ENCODE assay signal across 1 cellular context in genomic region chr2:227817940-227818568, GRCh38.
TF ChIP-seq lines count a peak whose summit lies in the region.

No MANE protein-coding gene starts in this region.

TF ChIP-seq in HepG2, 621 proteins besides CTCF, POLR2A, EP300 and RAD21 (continued from another document):
- TF ChIP-seq ZNF646 (CRISPR knock-in tag; IDR thresholded peaks at IDR 0.05) (no peak; the same call in 1 of the 2 replicates), ZNF782 (CRISPR knock-in tag; IDR thresholded peaks at IDR 0.05; ENCODE audit: borderline replicate concordance) (no peak), DNMT3B (CRISPR knock-in tag; conservative IDR thresholded peaks at IDR 0.05) (0 out of 2 replicates have a peak, but pooled peaks have one; percentile 35), ZNF225 (CRISPR knock-in tag; IDR thresholded peaks at IDR 0.05) (no peak), PHB2 (IDR thresholded peaks at IDR 0.05; ENCODE audit: partially characterized antibody) (no peak), GMEB2 (CRISPR knock-in tag; IDR thresholded peaks at IDR 0.05; ENCODE audit: low read depth) (0 out of 2 replicates have a peak, but pooled peaks have one; percentile 8), ZNF766 (CRISPR knock-in tag; IDR thresholded peaks at IDR 0.05; ENCODE audit: borderline replicate concordance) (no peak), POLR2AphosphoS2 (IDR thresholded peaks at IDR 0.05; ENCODE audit: low read depth, low read length) (peak; percentile 95), GTF2F1 (IDR thresholded peaks at IDR 0.05; ENCODE audit: low read length) (peak; percentile 56; the same call in 1 of the 2 replicates), ZBTB20 (CRISPR knock-in tag; IDR thresholded peaks at IDR 0.05; ENCODE audit: borderline replicate concordance, low read depth) (peak; percentile 47; the same call in 1 of the 2 replicates), ATF7-NPFF (CRISPR knock-in tag; IDR thresholded peaks at IDR 0.05; ENCODE audit: low read depth) (peak; percentile 55; the same call in 1 of the 2 replicates), HDAC1 (CRISPR knock-in tag; IDR thresholded peaks at IDR 0.05) (no peak), ZNF24 (IDR thresholded peaks at IDR 0.05) (no peak), IKZF5 (CRISPR knock-in tag; IDR thresholded peaks at IDR 0.05) (no peak), ZNF556 (CRISPR knock-in tag; IDR thresholded peaks at IDR 0.05; ENCODE audit: borderline replicate concordance) (no peak), ZNF557 (CRISPR knock-in tag; IDR thresholded peaks at IDR 0.05) (0 out of 2 replicates have a peak, but pooled peaks have one; percentile 74)
- TF ChIP-seq, protein P1, sequence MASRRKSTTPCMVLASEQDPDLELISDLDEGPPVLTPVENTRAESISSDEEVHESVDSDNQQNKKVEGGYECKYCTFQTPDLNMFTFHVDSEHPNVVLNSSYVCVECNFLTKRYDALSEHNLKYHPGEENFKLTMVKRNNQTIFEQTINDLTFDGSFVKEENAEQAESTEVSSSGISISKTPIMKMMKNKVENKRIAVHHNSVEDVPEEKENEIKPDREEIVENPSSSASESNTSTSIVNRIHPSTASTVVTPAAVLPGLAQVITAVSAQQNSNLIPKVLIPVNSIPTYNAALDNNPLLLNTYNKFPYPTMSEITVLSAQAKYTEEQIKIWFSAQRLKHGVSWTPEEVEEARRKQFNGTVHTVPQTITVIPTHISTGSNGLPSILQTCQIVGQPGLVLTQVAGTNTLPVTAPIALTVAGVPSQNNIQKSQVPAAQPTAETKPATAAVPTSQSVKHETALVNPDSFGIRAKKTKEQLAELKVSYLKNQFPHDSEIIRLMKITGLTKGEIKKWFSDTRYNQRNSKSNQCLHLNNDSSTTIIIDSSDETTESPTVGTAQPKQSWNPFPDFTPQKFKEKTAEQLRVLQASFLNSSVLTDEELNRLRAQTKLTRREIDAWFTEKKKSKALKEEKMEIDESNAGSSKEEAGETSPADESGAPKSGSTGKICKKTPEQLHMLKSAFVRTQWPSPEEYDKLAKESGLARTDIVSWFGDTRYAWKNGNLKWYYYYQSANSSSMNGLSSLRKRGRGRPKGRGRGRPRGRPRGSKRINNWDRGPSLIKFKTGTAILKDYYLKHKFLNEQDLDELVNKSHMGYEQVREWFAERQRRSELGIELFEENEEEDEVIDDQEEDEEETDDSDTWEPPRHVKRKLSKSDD (CRISPR knock-in tag; IDR thresholded peaks at IDR 0.05; ENCODE audit: low read depth): no peak
- TF ChIP-seq, protein P2, sequence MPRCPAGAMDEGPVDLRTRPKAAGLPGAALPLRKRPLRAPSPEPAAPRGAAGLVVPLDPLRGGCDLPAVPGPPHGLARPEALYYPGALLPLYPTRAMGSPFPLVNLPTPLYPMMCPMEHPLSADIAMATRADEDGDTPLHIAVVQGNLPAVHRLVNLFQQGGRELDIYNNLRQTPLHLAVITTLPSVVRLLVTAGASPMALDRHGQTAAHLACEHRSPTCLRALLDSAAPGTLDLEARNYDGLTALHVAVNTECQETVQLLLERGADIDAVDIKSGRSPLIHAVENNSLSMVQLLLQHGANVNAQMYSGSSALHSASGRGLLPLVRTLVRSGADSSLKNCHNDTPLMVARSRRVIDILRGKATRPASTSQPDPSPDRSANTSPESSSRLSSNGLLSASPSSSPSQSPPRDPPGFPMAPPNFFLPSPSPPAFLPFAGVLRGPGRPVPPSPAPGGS (CRISPR knock-in tag; IDR thresholded peaks at IDR 0.05): no peak
